In the genomic region with DNA sequence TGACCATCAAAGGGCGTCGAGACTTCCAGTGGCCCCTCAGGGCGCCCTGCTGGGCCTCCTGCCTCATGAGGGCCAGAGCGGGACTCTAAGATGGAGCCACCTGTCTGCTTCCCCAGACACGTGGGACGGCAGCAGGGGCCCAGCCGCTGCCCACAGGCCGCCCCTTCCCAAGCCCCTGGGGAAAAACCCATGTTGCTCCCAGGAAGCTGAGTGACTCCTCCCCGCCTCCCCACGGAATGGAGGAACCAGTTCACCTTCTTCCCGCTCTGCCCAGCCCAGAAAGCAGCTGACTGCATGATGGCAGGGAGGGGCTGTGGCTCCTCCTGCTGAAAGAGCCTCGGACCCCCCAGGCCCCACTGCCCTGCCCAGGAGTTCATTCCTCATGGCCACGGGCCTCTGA, we compare ENCODE assay signal across 9 cellular contexts. TPM values are rescaled to one million over a fixed set of nuclear protein-coding genes. Genes with fewer than 3 reads are reported as not detected.
DNase-seq lines count a peak whose midpoint lies in the region; ATAC-seq and TF ChIP-seq lines count a peak whose summit lies in the region.
"Had no signal": no experiment of that assay in that cellular context is flagged by ENCODE, and none has a peak within 500 bp of the region (broad histone marks: within the 10 kb centered on the region; RNA-seq: fewer than 3 reads in every experiment).

No MANE protein-coding gene starts in this region.

- H3K27ac ChIP-seq in C4-2B (peak overlapping the region; percentile 85), dorsolateral prefrontal cortex (peak overlapping the region in 38 of 59 donors; percentile 0 to 88 (median 66)), ovary (peak overlapping the region; percentile 32 to 74)

- DNase-seq in dorsolateral prefrontal cortex (no peak), ovary (no peak), DMS53 (lab: John Stamatoyannopoulos, UW) (no peak), AG20443 (ENCODE audit: low spot score) (no peak)
- no peak for DNase-seq in stimulated activated CD4-positive, alpha-beta T cell treated with anti-CD3 and anti-CD28 coated beads, Interleukin-1b, Interleukin-23, amount 100 ng/mL, for 48 hours
- DNase-seq: activated CD4-positive, alpha-beta T cell treated with anti-CD3 and anti-CD28 coated beads, Interleukin-2, amount 50 U/mL, for 4 hours had no signal

- peak; percentile 3 for ATAC-seq in HG02642 (IDR thresholded peaks at IDR 0.05; ENCODE audit: poor library complexity, unreplicated experiment)
- ATAC-seq in HG02970 (IDR thresholded peaks at IDR 0.05; ENCODE audit: low FRiP score, unreplicated experiment): no peak

- TF ChIP-seq POLR2A in ovary (IDR thresholded peaks at IDR 0.05): no peak

- TF ChIP-seq CTCF in C4-2B (conservative IDR thresholded peaks at IDR 0.05) (no peak), dorsolateral prefrontal cortex (IDR thresholded peaks at IDR 0.05 in 54 of 56, conservative IDR thresholded peaks at IDR 0.05 in 2 of 56; ENCODE audit: low read depth in 1 of 56, partially characterized antibody in 56 of 56) (no peak), ovary (IDR thresholded peaks at IDR 0.05) (no peak)

- 42 to 61% (median 50%) methylated on average over 13 of the region's 13 CpGs for WGBS in ovary, 3 donors

- H3K27me3 ChIP-seq in dorsolateral prefrontal cortex (no peaks in the 10 kb centered on the region), ovary (no peaks in the 10 kb centered on the region)

- H3K4me3 ChIP-seq in dorsolateral prefrontal cortex (peak overlapping the region in 3 of 59 donors; percentile 2 to 33 (median 30)), ovary (no peak overlapping the region)

- no peak for TF ChIP-seq EP300 in ovary (IDR thresholded peaks at IDR 0.05)

- no peaks in the 10 kb centered on the region for H3K9me3 ChIP-seq in ovary

- intact Hi-C loops in dorsolateral prefrontal cortex (cut with DNase I): no loop called here
- intact Hi-C loops in ovary (cut with DNase I): no loop called here

- H3K36me3 ChIP-seq in ovary: no peaks in the 10 kb centered on the region

- H3K4me1 ChIP-seq in ovary (ENCODE audit: insufficient read depth): peaks cover 24% of the 10 kb centered on the region

RNA-seq across cellular contexts. Expression of a gene that starts 14.9 kb away (rescaled TPM):
- 10 to 100 TPM; 35.0 to 69.2 (median 52.4) TPM for total RNA-seq in dorsolateral prefrontal cortex
- total RNA-seq in ovary: 10 to 100 TPM; 14.1 to 48.5 (median 39.3) TPM
- 10 to 100 TPM; 33.0 to 40.0 TPM for polyA plus RNA-seq in ovary
